18 cellular contexts compared by ENCODE assay signal in genomic region chr9:76227165-76227564, GRCh38.
DNase-seq lines count a peak whose midpoint lies in the region; ATAC-seq and TF ChIP-seq lines count a peak whose summit lies in the region.
"Had no signal": no experiment of that assay in that cellular context is flagged by ENCODE, and none has a peak within 500 bp of the region (broad histone marks: within the 10 kb centered on the region; RNA-seq: fewer than 3 reads in every experiment).

No MANE protein-coding gene starts in this region.

- no peak overlapping the region for H3K27ac Mint-ChIP-seq in endodermal cell
- H3K27ac Mint-ChIP-seq in stimulated activated effector memory CD8-positive, alpha-beta T cell treated with anti-CD3 and anti-CD28 coated beads, Interleukin-12 subunit alpha, Interleukin-12 subunit beta, amount 100 ng/mL, for 72 hours: no peak overlapping the region
- H3K27ac Mint-ChIP-seq: CD4-positive, alpha-beta T cell; HFFc6 had no signal

- H4K91ac ChIP-seq in IMR-90 (ENCODE audit: insufficient read depth, low read depth, low read length): peak overlapping the region; percentile 15; the same call in 1 of the 2 replicates

- no CpG with 5 or more reads among the region's 2 CpGs for WGBS in IMR-90 (ENCODE audit: extremely low coverage in 2 of 2, insufficient read length in 1 of 2), 2 experiments
- 85 to 100% methylated on average over 1 to 2 of the region's 2 CpGs for WGBS in endodermal cell (ENCODE audit: insufficient coverage in 1 of 2, insufficient read length in 1 of 2), 2 experiments
- 71% methylated on average over 2 of the region's 2 CpGs for WGBS in right cardiac atrium

- DNase-seq in IMR-90: no peak
- peak; percentile 25 for DNase-seq in endodermal cell
- DNase-seq in right cardiac atrium: peak in 1 of 3 donors; percentile 44
- DNase-seq in stimulated activated effector memory CD8-positive, alpha-beta T cell treated with anti-CD3 and anti-CD28 coated beads, Interleukin-12 subunit alpha, Interleukin-12 subunit beta, amount 100 ng/mL, for 72 hours (ENCODE audit: low spot score in 2 of 2): no peak
- DNase-seq in DMS114 treated with DMSO at 0.1 percent for 48 hours (lab: John Stamatoyannopoulos, UW; ENCODE audit: unreplicated experiment): no peak
- no peak for DNase-seq in T1000 (lab: John Stamatoyannopoulos, UW)
- no peak for DNase-seq in effector CD4-positive, alpha-beta T cell
- DNase-seq: ACHN; BE2C; Caco-2; CD4-positive, alpha-beta T cell; DMS79 treated with DMSO at 0.1 percent for 48 hours; GF-D8; GOT3; H7; HFFc6 had no signal

- no peak overlapping the region for H2BK5ac ChIP-seq in IMR-90 (ENCODE audit: low read depth, low read length, poor library complexity, severe bottlenecking)

- H3K4me1 ChIP-seq in IMR-90 (ENCODE audit: control insufficient read depth, insufficient read depth, low read length) (peaks cover 2% of the 10 kb centered on the region; the same call in 1 of the 2 replicates), endodermal cell (ENCODE audit: control insufficient read depth, insufficient read depth, low read length) (peaks cover 5% of the 10 kb centered on the region), right cardiac atrium (ENCODE audit: control insufficient read depth, insufficient read depth, low read length) (no peaks in the 10 kb centered on the region)
- H3K4me1 ChIP-seq: BE2C, Caco-2 had no signal

- peak overlapping the region; percentile 66; the same call in 1 of the 2 replicates for H3K18ac ChIP-seq in IMR-90 (ENCODE audit: low read depth, low read length)

- no peaks in the 10 kb centered on the region for H3K9me3 ChIP-seq in IMR-90 (ENCODE audit: control insufficient read depth, insufficient read depth, low read length)
- H3K9me3 ChIP-seq in endodermal cell (ENCODE audit: control insufficient read depth, low read length): no peaks in the 10 kb centered on the region
- no peaks in the 10 kb centered on the region for H3K9me3 ChIP-seq in right cardiac atrium (ENCODE audit: control insufficient read depth, low read length)
- H3K9me3 ChIP-seq: BE2C, Caco-2 had no signal

- no peak overlapping the region; the same call in 1 of the 2 replicates for H3K27ac ChIP-seq in IMR-90 (ENCODE audit: insufficient read depth, low read length)
- no peak overlapping the region for H3K27ac ChIP-seq in endodermal cell (ENCODE audit: low read depth, low read length)
- H3K27ac ChIP-seq in right cardiac atrium (ENCODE audit: low read length): no peak overlapping the region
- H3K27ac ChIP-seq: C4-2B had no signal

- no peak overlapping the region for H2BK15ac ChIP-seq in IMR-90 (ENCODE audit: low read depth, low read length)

- H3K9ac ChIP-seq in IMR-90 (ENCODE audit: low read depth, low read length) (no peak overlapping the region), endodermal cell (ENCODE audit: extremely low read depth, low read length, poor library complexity, severe bottlenecking) (no peak overlapping the region)

- no peak overlapping the region for H3K56ac ChIP-seq in IMR-90 (ENCODE audit: extremely low read depth, insufficient read depth, low read length)

- no peaks in the 10 kb centered on the region for H3K9me1 ChIP-seq in IMR-90 (ENCODE audit: insufficient read depth, low read length)

- H2AK5ac ChIP-seq in IMR-90 (ENCODE audit: low read depth, low read length): no peak overlapping the region

- no peak overlapping the region for H3K4me2 ChIP-seq in IMR-90 (ENCODE audit: low read depth, low read length)

- H3K79me1 ChIP-seq in IMR-90 (ENCODE audit: low read depth in 1 of 2, low read length in 2 of 2): no peaks in the 10 kb centered on the region

- no peak overlapping the region for H3K14ac ChIP-seq in IMR-90 (replicated peaks; ENCODE audit: low read depth, low read length)

- intact Hi-C loops in IMR-90 (cut with micrococcal nuclease) (no loop called here), right cardiac atrium (cut with DNase I) (loop anchor here in 2 of 4 donors (10.0 kb wide), 2 partner anchors 58 to 78 kb away; no protein-coding TSS in a partner anchor)

- no peak for TF ChIP-seq CTCF in IMR-90 (conservative IDR thresholded peaks at IDR 0.05; ENCODE audit: low read depth, low read length)
- no peak for TF ChIP-seq CTCF in endodermal cell (conservative IDR thresholded peaks at IDR 0.05)

- peaks cover 3% of the 10 kb centered on the region for H3K27me3 Mint-ChIP-seq in endodermal cell (ENCODE audit: insufficient read depth)
- H3K27me3 Mint-ChIP-seq: CD4-positive, alpha-beta T cell had no signal

- in situ Hi-C loops in IMR-90 (cut with MboI; ENCODE audit: low sequenced_read_pairs): no loop called here

- H3K36me3 Mint-ChIP-seq in endodermal cell (ENCODE audit: low read depth): no peaks in the 10 kb centered on the region
- no peaks in the 10 kb centered on the region for H3K36me3 Mint-ChIP-seq in stimulated activated effector memory CD8-positive, alpha-beta T cell treated with anti-CD3 and anti-CD28 coated beads, Interleukin-12 subunit alpha, Interleukin-12 subunit beta, amount 100 ng/mL, for 72 hours

- POLR2A ChIA-PET in IMR-90 (lab: Charles Lee; ENCODE audit: unreplicated experiment): no interaction called here

- H3K9me3 Mint-ChIP-seq in endodermal cell: no peaks in the 10 kb centered on the region
- no peaks in the 10 kb centered on the region for H3K9me3 Mint-ChIP-seq in stimulated activated effector memory CD8-positive, alpha-beta T cell treated with anti-CD3 and anti-CD28 coated beads, Interleukin-12 subunit alpha, Interleukin-12 subunit beta, amount 100 ng/mL, for 72 hours
- H3K9me3 Mint-ChIP-seq: CD4-positive, alpha-beta T cell had no signal

- H2BK20ac ChIP-seq in IMR-90 (ENCODE audit: low read depth, low read length): no peak overlapping the region

- H3K4ac ChIP-seq in IMR-90 (ENCODE audit: low read depth, low read length): peak overlapping the region; percentile 8; the same call in 1 of the 2 replicates

- no peak overlapping the region for H2AK9ac ChIP-seq in IMR-90 (replicated peaks; ENCODE audit: low read depth, low read length, poor library complexity)

- H3K4me3 ChIP-seq in IMR-90 (ENCODE audit: insufficient read depth, low read depth, low read length) (no peak overlapping the region), endodermal cell (ENCODE audit: low read length) (no peak overlapping the region), right cardiac atrium (ENCODE audit: low read length) (no peak overlapping the region)

- H3K4me1 Mint-ChIP-seq in endodermal cell: no peaks in the 10 kb centered on the region
- no peaks in the 10 kb centered on the region for H3K4me1 Mint-ChIP-seq in stimulated activated effector memory CD8-positive, alpha-beta T cell treated with anti-CD3 and anti-CD28 coated beads, Interleukin-12 subunit alpha, Interleukin-12 subunit beta, amount 100 ng/mL, for 72 hours

- CTCF ChIA-PET in IMR-90 (lab: Yijun Ruan, JAX): no interaction called here

- H3K23ac ChIP-seq in IMR-90 (ENCODE audit: low read depth, low read length): no peak overlapping the region

- H3K27me3 ChIP-seq in IMR-90 (ENCODE audit: control insufficient read depth, insufficient read depth, low read length) (no peaks in the 10 kb centered on the region), endodermal cell (ENCODE audit: control insufficient read depth, insufficient read depth, low read length, poor library complexity, severe bottlenecking) (peaks cover 15% of the 10 kb centered on the region), right cardiac atrium (ENCODE audit: control insufficient read depth, insufficient read depth) (no peaks in the 10 kb centered on the region)
- H3K27me3 ChIP-seq: BE2C had no signal

- no peak for TF ChIP-seq POLR2A in IMR-90 (IDR thresholded peaks at IDR 0.05; ENCODE audit: low read depth, low read length)

- BruUV-seq in IMR-90 (replicated peaks; lab: Mats Ljungman, UMichigan): no TSS peak

- ATAC-seq in IMR-90 (ENCODE audit: low read depth): no peak
- peak; percentile 71 to 76 for ATAC-seq in right cardiac atrium
- ATAC-seq in stimulated activated effector memory CD8-positive, alpha-beta T cell treated with anti-CD3 and anti-CD28 coated beads, Interleukin-12 subunit alpha, Interleukin-12 subunit beta, amount 100 ng/mL, for 72 hours: peak; percentile 26
- ATAC-seq: HCT116 had no signal

- H3K36me3 ChIP-seq in IMR-90 (ENCODE audit: control insufficient read depth, insufficient read depth, low read length) (no peaks in the 10 kb centered on the region; the same call in 1 of the 2 replicates), endodermal cell (ENCODE audit: control insufficient read depth, insufficient read depth, low read length) (no peaks in the 10 kb centered on the region)
- H3K36me3 ChIP-seq: BE2C had no signal

- no peak overlapping the region for H4K8ac ChIP-seq in IMR-90 (ENCODE audit: low read depth in 2 of 2, low read length in 2 of 2)

- peak overlapping the region; percentile 40; the same call in 1 of the 2 replicates for H4K5ac ChIP-seq in IMR-90 (ENCODE audit: low read depth, low read length)

- no peak overlapping the region for H3K4me3 Mint-ChIP-seq in endodermal cell
- H3K4me3 Mint-ChIP-seq in stimulated activated effector memory CD8-positive, alpha-beta T cell treated with anti-CD3 and anti-CD28 coated beads, Interleukin-12 subunit alpha, Interleukin-12 subunit beta, amount 100 ng/mL, for 72 hours: no peak overlapping the region
- H3K4me3 Mint-ChIP-seq: CD4-positive, alpha-beta T cell; HFFc6 had no signal

- no peaks in the 10 kb centered on the region for H4K20me1 ChIP-seq in IMR-90 (ENCODE audit: insufficient read depth, low read length)

- no peak for TF ChIP-seq RAD21 in IMR-90 (IDR thresholded peaks at IDR 0.05; ENCODE audit: low read length)

- dilution Hi-C loops in IMR-90 (cut with HindIII; ENCODE audit: low sequenced_read_pairs, unreplicated experiment): no loop called here

- no peak overlapping the region for H2BK120ac ChIP-seq in IMR-90 (ENCODE audit: low read depth, low read length)

- no peak overlapping the region for H2AFZ ChIP-seq in IMR-90 (replicated peaks; ENCODE audit: low read length, poor library complexity)

TF ChIP-seq in IMR-90, 13 proteins besides CTCF, POLR2A, EP300 and RAD21:
- TF ChIP-seq RCOR1 (IDR thresholded peaks at IDR 0.05; ENCODE audit: insufficient replicate concordance, low read length) (no peak), BHLHE40 (IDR thresholded peaks at IDR 0.05; ENCODE audit: low read depth, low read length) (no peak), FOS (IDR thresholded peaks at IDR 0.05; ENCODE audit: low read depth, low read length) (no peak), ELK1 (IDR thresholded peaks at IDR 0.05; ENCODE audit: borderline replicate concordance, low read depth, low read length) (no peak)
